ENCODE assay signal across 12 cellular contexts in the genomic region with DNA sequence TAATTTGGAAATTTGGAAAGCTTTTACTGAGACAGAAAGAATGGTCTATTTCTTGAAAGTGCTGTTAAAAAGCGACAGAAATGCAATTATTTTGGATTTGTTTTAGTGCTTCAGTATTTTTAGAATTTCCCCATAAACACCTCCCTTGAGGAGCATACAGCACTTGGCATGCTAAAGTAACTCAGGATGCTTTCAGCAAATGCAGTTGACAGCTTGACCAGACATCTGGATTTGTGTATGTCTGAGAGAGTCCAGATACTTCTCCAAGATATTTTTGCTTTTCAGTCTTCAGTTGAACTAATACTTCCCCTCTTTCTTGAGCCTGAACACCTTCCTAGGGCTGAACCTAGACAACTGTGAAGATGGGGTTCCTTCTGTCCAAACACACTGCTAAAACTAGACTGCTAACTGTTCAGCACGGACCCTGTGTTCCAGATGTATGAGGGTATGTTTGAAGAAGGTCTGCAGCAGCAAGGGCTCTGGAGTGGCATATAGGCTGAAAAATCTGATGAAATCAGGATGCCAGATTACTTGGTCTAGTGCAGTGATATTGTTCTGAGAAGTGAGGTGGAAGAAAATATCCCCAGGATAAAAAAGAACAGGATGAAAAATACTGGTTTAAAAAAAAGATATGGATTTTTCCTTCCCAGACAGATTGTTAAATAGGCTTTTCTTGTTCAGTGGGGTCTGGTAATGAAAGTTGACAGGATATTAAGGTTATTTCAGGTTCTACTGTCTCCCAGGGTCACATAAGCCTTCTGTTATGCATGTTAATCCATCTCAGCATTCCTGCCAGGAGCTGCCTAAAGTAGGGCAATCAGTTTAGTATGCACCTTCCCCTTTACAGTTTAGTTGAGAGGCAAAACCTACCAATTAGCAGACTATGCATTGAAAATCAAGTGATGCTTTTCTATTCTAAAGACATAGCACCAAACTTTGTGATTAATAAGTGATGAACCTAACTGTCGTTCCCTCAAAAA.
DNase-seq lines count a peak whose midpoint lies in the region; ATAC-seq and TF ChIP-seq lines count a peak whose summit lies in the region.
"Had no signal": no experiment of that assay in that cellular context is flagged by ENCODE, and none has a peak within 500 bp of the region (broad histone marks: within the 10 kb centered on the region; RNA-seq: fewer than 3 reads in every experiment).

No MANE protein-coding gene starts in this region.

- H3K9me3 ChIP-seq in right atrium auricular region (no peaks in the 10 kb centered on the region), WERI-Rb-1 (ENCODE audit: severe bottlenecking) (no peaks in the 10 kb centered on the region), uterus (no peaks in the 10 kb centered on the region)
- H3K9me3 ChIP-seq: colonic mucosa had no signal

- H3K27ac ChIP-seq in right atrium auricular region (peak overlapping the region in 1 of 2 donors; percentile 5), WERI-Rb-1 (0 out of 2 replicates have a peak overlapping the region, but pooled peaks have one; percentile 19), uterus (peak overlapping the region; percentile 25 to 38)
- H3K27ac ChIP-seq: colonic mucosa had no signal

- no peak for DNase-seq in Right ventricle myocardium superior
- no peak for DNase-seq in right atrium auricular region (ENCODE audit: low spot score)
- DNase-seq in WERI-Rb-1, result peak; percentile 46
- DNase-seq in iris pigment epithelial cell (ENCODE audit: low read depth), result peak; percentile 28
- DNase-seq in uterus, result no peak
- no peak for DNase-seq in HK-2 (ENCODE audit: unreplicated experiment)
- no peak for DNase-seq in H4 (ENCODE audit: low spot score)
- DNase-seq in NCI-H345 (lab: John Stamatoyannopoulos, UW), result no peak
- DNase-seq: activated naive CD8-positive, alpha-beta T cell treated with anti-CD3 and anti-CD28 coated beads, Interleukin-2, amount 10 ng/mL, durations not matched to agents 7 days and 5 days; colonic mucosa; NCI-H2081 had no signal

- H3K27me3 ChIP-seq in right atrium auricular region (no peaks in the 10 kb centered on the region), WERI-Rb-1 (ENCODE audit: insufficient read depth, low read depth, severe bottlenecking) (no peaks in the 10 kb centered on the region), uterus (no peaks in the 10 kb centered on the region)
- H3K27me3 ChIP-seq: colonic mucosa had no signal

- no peak for TF ChIP-seq CTCF in right atrium auricular region (IDR thresholded peaks at IDR 0.05)
- TF ChIP-seq CTCF in WERI-Rb-1 (IDR thresholded peaks at IDR 0.05; ENCODE audit: low read depth, low read length), result no peak
- no peak for TF ChIP-seq CTCF in uterus (IDR thresholded peaks at IDR 0.05)

- H3K4me1 ChIP-seq in right atrium auricular region (peaks cover 0 to 15% of the 10 kb centered on the region in 2 donors), uterus (no peaks in the 10 kb centered on the region)
- H3K4me1 ChIP-seq: colonic mucosa had no signal

- peak; percentile 51 for ATAC-seq in Right ventricle myocardium superior (ENCODE audit: poor library complexity)
- ATAC-seq: HCT116 had no signal

- no peak overlapping the region for H3K4me3 ChIP-seq in right atrium auricular region
- H3K4me3 ChIP-seq in WERI-Rb-1 (ENCODE audit: low read depth, low read length), result no peak overlapping the region
- H3K4me3 ChIP-seq in uterus, result no peak overlapping the region
- H3K4me3 ChIP-seq: colonic mucosa had no signal

- intact Hi-C loops in Right ventricle myocardium superior (cut with DNase I) (no loop called here), uterus (cut with DNase I; ENCODE audit: low total_unique reads) (no loop called here)

- TF ChIP-seq POLR2A in uterus (IDR thresholded peaks at IDR 0.05), result no peak

- H3K36me3 ChIP-seq in right atrium auricular region (no peaks in the 10 kb centered on the region), WERI-Rb-1 (no peaks in the 10 kb centered on the region), uterus (no peaks in the 10 kb centered on the region)
- H3K36me3 ChIP-seq: colonic mucosa had no signal

Comparison
In these comparisons a context has a peak if more than half of its experiments do, and no peak if none do; other contexts are left out.
1. DNase-seq: peak in WERI-Rb-1 (single experiment) and iris pigment epithelial cell (single experiment); none in Right ventricle myocardium superior (single experiment), right atrium auricular region (single experiment), uterus (0 of 2), HK-2 (single experiment), H4 (single experiment) and NCI-H345 (single experiment).